Comparison of ENCODE assay signal across 1 cellular context in the genomic region with DNA sequence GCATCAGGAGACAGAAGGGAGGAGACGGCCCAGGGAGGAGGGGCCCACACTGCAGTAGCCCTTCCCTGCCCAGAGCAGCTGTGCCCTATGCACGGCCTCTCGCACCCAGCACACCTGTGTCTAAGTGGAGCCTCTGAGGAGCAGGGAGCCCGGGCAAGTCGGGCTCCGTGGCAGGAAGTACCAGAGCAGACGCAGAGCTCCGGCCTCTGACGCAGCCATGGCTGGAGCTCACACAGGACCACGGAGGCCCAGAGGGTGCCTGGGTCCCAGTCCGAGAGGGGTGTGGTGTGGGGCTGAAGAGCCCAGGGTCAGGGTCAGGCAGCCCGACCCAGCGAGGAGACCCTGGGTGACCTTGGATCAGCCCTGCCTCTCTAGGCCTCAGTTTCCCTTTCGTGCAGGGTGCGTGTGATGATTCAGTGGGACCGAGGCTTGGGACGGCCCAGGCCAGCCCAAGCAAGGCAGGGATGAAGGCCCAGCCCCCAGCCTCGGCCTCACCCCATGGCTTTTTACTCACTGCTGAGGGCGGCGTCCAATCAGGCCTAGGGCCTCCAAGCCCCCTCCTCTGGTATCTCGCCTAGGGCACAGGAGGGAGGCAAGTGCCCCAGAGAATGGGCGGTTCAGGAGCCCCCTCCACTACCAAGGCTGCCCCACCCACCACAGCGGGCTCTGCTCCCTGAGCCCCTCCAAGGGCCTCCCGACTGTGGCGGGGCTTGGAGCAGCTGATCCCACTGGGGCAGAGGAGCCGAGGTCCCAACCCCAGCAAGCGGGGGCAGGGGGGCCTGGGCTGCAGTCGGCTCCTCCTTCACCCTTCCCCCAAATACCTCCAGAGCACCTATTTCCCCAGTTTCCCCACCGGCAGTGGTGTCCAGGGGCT.
TF ChIP-seq lines count a peak whose summit lies in the region.

No MANE protein-coding gene starts in this region.

TF ChIP-seq in liver, 16 proteins besides CTCF, POLR2A, EP300 and RAD21 (continued from another document):
- TF ChIP-seq, protein P1, sequence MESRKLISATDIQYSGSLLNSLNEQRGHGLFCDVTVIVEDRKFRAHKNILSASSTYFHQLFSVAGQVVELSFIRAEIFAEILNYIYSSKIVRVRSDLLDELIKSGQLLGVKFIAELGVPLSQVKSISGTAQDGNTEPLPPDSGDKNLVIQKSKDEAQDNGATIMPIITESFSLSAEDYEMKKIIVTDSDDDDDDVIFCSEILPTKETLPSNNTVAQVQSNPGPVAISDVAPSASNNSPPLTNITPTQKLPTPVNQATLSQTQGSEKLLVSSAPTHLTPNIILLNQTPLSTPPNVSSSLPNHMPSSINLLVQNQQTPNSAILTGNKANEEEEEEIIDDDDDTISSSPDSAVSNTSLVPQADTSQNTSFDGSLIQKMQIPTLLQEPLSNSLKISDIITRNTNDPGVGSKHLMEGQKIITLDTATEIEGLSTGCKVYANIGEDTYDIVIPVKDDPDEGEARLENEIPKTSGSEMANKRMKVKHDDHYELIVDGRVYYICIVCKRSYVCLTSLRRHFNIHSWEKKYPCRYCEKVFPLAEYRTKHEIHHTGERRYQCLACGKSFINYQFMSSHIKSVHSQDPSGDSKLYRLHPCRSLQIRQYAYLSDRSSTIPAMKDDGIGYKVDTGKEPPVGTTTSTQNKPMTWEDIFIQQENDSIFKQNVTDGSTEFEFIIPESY (IDR thresholded peaks at IDR 0.05): no peak
- no peak for TF ChIP-seq EGR1 (IDR thresholded peaks at IDR 0.05; ENCODE audit: low read depth in 2 of 2)
